Comparison of ENCODE assay signal across 8 cellular contexts in genomic region chr7:99392659-99393362, GRCh38. TPM values are rescaled to one million over a fixed set of nuclear protein-coding genes. Genes with fewer than 3 reads are reported as not detected.
DNase-seq lines count a peak whose midpoint lies in the region; ATAC-seq, FAIRE-seq and TF ChIP-seq lines count a peak whose summit lies in the region.

No MANE protein-coding gene starts in this region.

- H3K4me1 Mint-ChIP-seq in activated B cell treated with CpG ODN at 0.5 μM for 24 hours: peaks cover 28% of the 10 kb centered on the region

- H3K27me3 ChIP-seq in bronchial epithelial cell (ENCODE audit: control insufficient read depth, insufficient read depth, low read length): no peaks in the 10 kb centered on the region

- intact Hi-C loops in activated B cell treated with CpG ODN at 0.5 μM for 24 hours (cut with micrococcal nuclease): loop anchor here (1.0 kb wide), 3 partner anchors 12 to 19 kb away; partner anchors contain the start of genes ARPC1B, BUD31 and PDAP1

- H3K4me3 ChIP-seq in bronchial epithelial cell (ENCODE audit: low read depth, low read length): peak overlapping the region; percentile 39

- in situ Hi-C loops in ACHN (cut with HindIII; ENCODE audit: low pct_ligation_motif_present, low pct_unique_long_range_greater_than_20kb, low sequenced_read_pairs): no loop called here

- peak overlapping the region; percentile 78 for H3K27ac Mint-ChIP-seq in activated B cell treated with CpG ODN at 0.5 μM for 24 hours

- no peak for FAIRE-seq in bronchial epithelial cell (lab: Jason Lieb, UNC)

- POLR2A ChIA-PET in activated B cell treated with CpG ODN at 0.5 μM for 24 hours (lab: Charles Lee): interaction anchor here (0.5 to 4.0 kb wide), 12 partner anchors 9 to 165 kb away, joined by 3 to 62 read pairs (median 5); partner anchors contain the start of genes ARPC1A, ARPC1B, BUD31 and PDAP1

- peak overlapping the region; percentile 84 for H3K4me3 Mint-ChIP-seq in activated B cell treated with CpG ODN at 0.5 μM for 24 hours

- peak; percentile 39 for ATAC-seq in GM18519 (IDR thresholded peaks at IDR 0.05; ENCODE audit: low FRiP score, unreplicated experiment)
- ATAC-seq in activated B cell treated with CpG ODN at 0.5 μM for 24 hours (ENCODE audit: low read depth): peak; percentile 92

- no peak for TF ChIP-seq CTCF in activated B cell treated with CpG ODN at 0.5 μM for 24 hours (IDR thresholded peaks at IDR 0.05)
- no peak for TF ChIP-seq CTCF in bronchial epithelial cell (IDR thresholded peaks at IDR 0.05; ENCODE audit: insufficient read depth, low read length, severe bottlenecking)

- H3K36me3 Mint-ChIP-seq in activated B cell treated with CpG ODN at 0.5 μM for 24 hours (ENCODE audit: low read depth): peaks cover 79% of the 10 kb centered on the region

- H3K36me3 ChIP-seq in bronchial epithelial cell (ENCODE audit: control insufficient read depth, insufficient read depth, low read length): peaks cover 48% of the 10 kb centered on the region

- H3K9me3 Mint-ChIP-seq in activated B cell treated with CpG ODN at 0.5 μM for 24 hours: no peaks in the 10 kb centered on the region

- DNase-seq in NCI-H1092 (lab: John Stamatoyannopoulos, UW) (peak; percentile 84), activated B cell treated with CpG ODN at 0.5 μM for 24 hours (peak; percentile 79), bronchial epithelial cell (ENCODE audit: low read depth) (peak; percentile 65), kidney tubule cell (ENCODE audit: low spot score) (peak; percentile 62), epidermal melanocyte (ENCODE audit: insufficient read length, low spot score) (no peak), ACHN (no peak)
- DNase-seq in stimulated activated CD4-positive, alpha-beta T cell treated with anti-CD3 and anti-CD28 coated beads, Interleukin-2, amount 100 ng/mL, for 24 hours: peak; percentile 78 to 82

- CTCF ChIA-PET in activated B cell treated with CpG ODN at 0.5 μM for 24 hours (lab: Charles Lee): interaction anchor here (0.8 to 1.4 kb wide), 3 partner anchors 15 to 28 kb away, joined by 4 to 5 read pairs (median 4); partner anchors contain the start of genes BUD31 and PDAP1

- no peaks in the 10 kb centered on the region for H3K27me3 Mint-ChIP-seq in activated B cell treated with CpG ODN at 0.5 μM for 24 hours

RNA-seq across cellular contexts. Expression of gene PDAP1, which starts 15.6 kb away (rescaled TPM):
- total RNA-seq in activated B cell treated with CpG ODN at 0.5 μM for 24 hours: 105 and 134 TPM in 2 replicates
- total RNA-seq in bronchial epithelial cell: 38.2 and 45.1 TPM in 2 replicates

RNA-seq across cellular contexts. Expression of gene BUD31, which starts 16.0 kb away (rescaled TPM):
- total RNA-seq in activated B cell treated with CpG ODN at 0.5 μM for 24 hours (93.7 and 113 TPM in 2 replicates), bronchial epithelial cell (121 and 232 TPM in 2 replicates)

RNA-seq across cellular contexts. Expression of gene ARPC1B, which starts 18.3 kb away (rescaled TPM):
- total RNA-seq in activated B cell treated with CpG ODN at 0.5 μM for 24 hours: 300 and 312 TPM in 2 replicates
- 336 and 569 TPM in 2 replicates for total RNA-seq in bronchial epithelial cell

RNA-seq across cellular contexts. Expression of gene PTCD1, which starts 45.8 kb away (rescaled TPM):
- total RNA-seq in activated B cell treated with CpG ODN at 0.5 μM for 24 hours (8.4 and 13.4 TPM in 2 replicates), bronchial epithelial cell (10.6 and 11.3 TPM in 2 replicates)

RNA-seq across cellular contexts. Expression of gene CPSF4, which starts 45.9 kb away (rescaled TPM):
- 46.2 and 60.9 TPM in 2 replicates for total RNA-seq in activated B cell treated with CpG ODN at 0.5 μM for 24 hours
- 48.3 and 54.5 TPM in 2 replicates for total RNA-seq in bronchial epithelial cell

Comparison
In these comparisons a context has a peak if more than half of its experiments do, and no peak if none do; other contexts are left out.
1. DNase-seq: peak in NCI-H1092 (single experiment), activated B cell treated with CpG ODN at 0.5 μM for 24 hours (single experiment), bronchial epithelial cell (single experiment), kidney tubule cell (single experiment) and stimulated activated CD4-positive, alpha-beta T cell treated with anti-CD3 and anti-CD28 coated beads, Interleukin-2, amount 100 ng/mL, for 24 hours (2 of 2); none in epidermal melanocyte (single experiment) and ACHN (single experiment).